In the genomic region with DNA sequence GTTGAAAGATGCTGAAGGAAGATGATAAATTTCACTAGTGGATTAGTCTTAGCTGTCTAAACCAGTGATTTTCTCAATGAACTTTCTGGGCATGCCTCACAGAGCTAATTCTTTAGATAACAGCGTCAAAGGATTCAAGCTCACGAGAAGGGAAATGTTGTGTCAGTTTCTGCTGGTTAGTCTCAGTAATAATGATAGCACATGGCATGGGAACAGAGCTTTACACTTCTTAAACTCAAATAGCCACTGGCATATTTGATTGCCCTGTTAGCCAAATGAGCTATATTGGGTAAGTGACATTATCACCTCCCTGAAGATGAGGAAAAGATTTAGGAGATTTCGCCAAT, we compare ENCODE assay signal across 16 cellular contexts.
"Had no signal": no experiment of that assay in that cellular context is flagged by ENCODE, and none has a peak within 500 bp of the region (broad histone marks: within the 10 kb centered on the region; RNA-seq: fewer than 3 reads in every experiment).

No MANE protein-coding gene starts in this region.

- H3K27ac ChIP-seq: esophagus squamous epithelium, left lung, neural progenitor cell, parathyroid adenoma, skin epidermis, tibial nerve had no signal

- H3K27me3 ChIP-seq: esophagus squamous epithelium, gastrocnemius medialis, left lung, neural progenitor cell, tibial nerve had no signal

- H3K4me3 ChIP-seq: esophagus squamous epithelium, gastrocnemius medialis, left lung, neural progenitor cell, skin epidermis, tibial nerve had no signal

- H3K4me1 Mint-ChIP-seq: activated CD8-positive, alpha-beta memory T cell treated with anti-CD3 and anti-CD28 coated beads, Interleukin-2, amount 10 ng/mL, durations not matched to agents 7 days and 5 days had no signal

- DNase-seq: activated CD8-positive, alpha-beta memory T cell treated with anti-CD3 and anti-CD28 coated beads, Interleukin-2, amount 10 ng/mL, durations not matched to agents 7 days and 5 days; activated effector memory CD4-positive, alpha-beta T cell treated with anti-CD3 and anti-CD28 coated beads, Interleukin-2, amount 50 U/mL, for 16 hours; activated T-cell treated with anti-CD3 and anti-CD28 coated beads, Interleukin-2, amount 50 U/mL, for 24 hours; amygdala; esophagus squamous epithelium; gastrocnemius medialis; left lung; midbrain; SW 1271 had no signal

- H3K27me3 Mint-ChIP-seq: activated CD8-positive, alpha-beta memory T cell treated with anti-CD3 and anti-CD28 coated beads, Interleukin-2, amount 10 ng/mL, durations not matched to agents 7 days and 5 days; activated T-cell treated with anti-CD3 and anti-CD28 coated beads, Interleukin-2, amount 50 U/mL, for 24 hours had no signal

- H3K4me1 ChIP-seq: esophagus squamous epithelium, left lung, neural progenitor cell, parathyroid adenoma had no signal

- H3K27ac Mint-ChIP-seq: activated CD8-positive, alpha-beta memory T cell treated with anti-CD3 and anti-CD28 coated beads, Interleukin-2, amount 10 ng/mL, durations not matched to agents 7 days and 5 days; activated naive CD4-positive, alpha-beta T cell treated with anti-CD3 and anti-CD28 coated beads, Interleukin-2, amount 50 U/mL, for 72 hours; activated T-cell treated with anti-CD3 and anti-CD28 coated beads, Interleukin-2, amount 50 U/mL, for 24 hours; neural progenitor cell; T-helper 2 cell treated with Interferon-gamma antibody and Interleukin-4, amounts not matched to agents 5 μg/mL and 100 μg/mL, for 36 hours had no signal

- ATAC-seq: activated CD4-positive, CD25-positive, alpha-beta regulatory T cell treated with anti-CD3 and anti-CD28 coated beads, Interleukin-2, amount 50 U/mL, for 24 hours; activated CD8-positive, alpha-beta memory T cell treated with anti-CD3 and anti-CD28 coated beads, Interleukin-2, amount 10 ng/mL, durations not matched to agents 7 days and 5 days; activated naive CD4-positive, alpha-beta T cell treated with anti-CD3 and anti-CD28 coated beads, Interleukin-2, amount 50 U/mL, for 72 hours; left lung had no signal

- H3K4me3 Mint-ChIP-seq: activated CD8-positive, alpha-beta memory T cell treated with anti-CD3 and anti-CD28 coated beads, Interleukin-2, amount 10 ng/mL, durations not matched to agents 7 days and 5 days; activated T-cell treated with anti-CD3 and anti-CD28 coated beads, Interleukin-2, amount 50 U/mL, for 24 hours; neural progenitor cell; T-helper 2 cell treated with Interferon-gamma antibody and Interleukin-4, amounts not matched to agents 5 μg/mL and 100 μg/mL, for 36 hours had no signal

- H3K36me3 Mint-ChIP-seq: activated naive CD4-positive, alpha-beta T cell treated with anti-CD3 and anti-CD28 coated beads, Interleukin-2, amount 50 U/mL, for 72 hours; neural progenitor cell had no signal

- H3K9me3 ChIP-seq: gastrocnemius medialis had no signal

- H3K36me3 ChIP-seq: esophagus squamous epithelium, gastrocnemius medialis, left lung, tibial nerve had no signal
